ENCODE assay signal across 1 cellular context in the genomic region with DNA sequence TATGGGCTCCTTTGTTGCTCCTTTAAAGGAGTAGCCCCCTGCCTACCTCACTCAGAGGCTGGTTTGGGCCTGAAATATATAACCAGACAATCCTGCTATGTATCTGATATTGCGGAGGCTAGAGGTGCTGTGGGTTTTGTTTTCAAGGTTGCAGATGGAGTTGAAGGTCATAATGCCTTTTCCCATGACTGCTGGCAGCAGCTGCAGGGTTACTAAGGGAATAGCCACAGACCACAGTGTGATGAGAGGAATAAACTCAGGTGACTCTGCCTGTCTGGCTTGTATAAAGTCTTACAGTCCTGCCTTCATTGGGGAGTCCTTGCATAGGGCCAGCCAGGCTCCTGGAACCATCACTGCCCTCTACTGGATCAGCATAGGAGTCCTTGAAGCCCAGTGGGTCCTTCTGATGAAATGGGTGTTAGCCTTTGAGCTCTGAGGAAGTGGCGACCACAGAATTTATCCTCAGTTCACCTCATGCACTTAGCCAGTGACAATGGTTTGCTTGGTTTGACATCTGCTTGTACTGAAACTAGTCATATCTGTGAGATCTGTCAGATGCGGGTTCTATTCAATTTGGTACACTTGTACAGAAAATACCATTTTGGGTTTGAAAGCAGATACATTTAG.
A peak's percentile ranks its signal among the peaks of the same experiment; 100 is the strongest.
TF ChIP-seq lines count a peak whose summit lies in the region.

No MANE protein-coding gene starts in this region.

TF ChIP-seq in GM12878, 131 proteins besides CTCF, POLR2A, EP300 and RAD21 (continued from another document):
- TF ChIP-seq CUX1 (IDR thresholded peaks at IDR 0.05; ENCODE audit: insufficient replicate concordance, low read depth, low read length) (no peak), STAT1 (conservative IDR thresholded peaks at IDR 0.05) (no peak), BRCA1 (IDR thresholded peaks at IDR 0.05; ENCODE audit: low read depth, low read length) (no peak), YBX1 (IDR thresholded peaks at IDR 0.05) (no peak), NBN (IDR thresholded peaks at IDR 0.05) (no peak; the same call in 1 of the 2 replicates), NFIC (IDR thresholded peaks at IDR 0.05; ENCODE audit: low read depth, low read length) (peak; percentile 39; the same call in 1 of the 2 replicates), NRF1 (conservative IDR thresholded peaks at IDR 0.05; ENCODE audit: low read depth, low read length) (no peak), SMAD5 (IDR thresholded peaks at IDR 0.05; ENCODE audit: low read depth) (no peak), ZBTB4 (CRISPR knock-in tag; IDR thresholded peaks at IDR 0.05) (no peak), ZZZ3 (IDR thresholded peaks at IDR 0.05; ENCODE audit: control insufficient read depth, insufficient read length, low read depth) (no peak), GATAD2B (conservative IDR thresholded peaks at IDR 0.05; ENCODE audit: low read depth) (no peak), TCF12 (IDR thresholded peaks at IDR 0.05; ENCODE audit: low read depth, low read length) (no peak), PBX3 (IDR thresholded peaks at IDR 0.05; ENCODE audit: insufficient replicate concordance, low read depth, low read length) (no peak), FOS (IDR thresholded peaks at IDR 0.05; ENCODE audit: borderline replicate concordance, extremely low read depth, insufficient read length) (no peak), HDAC6 (IDR thresholded peaks at IDR 0.05; ENCODE audit: unreplicated experiment) (no peak)
- TF ChIP-seq, protein P1, sequence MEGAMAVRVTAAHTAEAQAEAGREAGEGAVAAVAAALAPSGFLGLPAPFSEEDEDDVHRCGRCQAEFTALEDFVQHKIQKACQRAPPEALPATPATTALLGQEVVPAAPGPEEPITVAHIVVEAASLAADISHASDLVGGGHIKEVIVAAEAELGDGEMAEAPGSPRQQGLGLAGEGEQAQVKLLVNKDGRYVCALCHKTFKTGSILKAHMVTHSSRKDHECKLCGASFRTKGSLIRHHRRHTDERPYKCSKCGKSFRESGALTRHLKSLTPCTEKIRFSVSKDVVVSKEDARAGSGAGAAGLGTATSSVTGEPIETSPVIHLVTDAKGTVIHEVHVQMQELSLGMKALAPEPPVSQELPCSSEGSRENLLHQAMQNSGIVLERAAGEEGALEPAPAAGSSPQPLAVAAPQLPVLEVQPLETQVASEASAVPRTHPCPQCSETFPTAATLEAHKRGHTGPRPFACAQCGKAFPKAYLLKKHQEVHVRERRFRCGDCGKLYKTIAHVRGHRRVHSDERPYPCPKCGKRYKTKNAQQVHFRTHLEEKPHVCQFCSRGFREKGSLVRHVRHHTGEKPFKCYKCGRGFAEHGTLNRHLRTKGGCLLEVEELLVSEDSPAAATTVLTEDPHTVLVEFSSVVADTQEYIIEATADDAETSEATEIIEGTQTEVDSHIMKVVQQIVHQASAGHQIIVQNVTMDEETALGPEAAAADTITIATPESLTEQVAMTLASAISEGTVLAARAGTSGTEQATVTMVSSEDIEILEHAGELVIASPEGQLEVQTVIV (IDR thresholded peaks at IDR 0.05; ENCODE audit: borderline replicate concordance, partially characterized antibody), result no peak
